In the genomic region with DNA sequence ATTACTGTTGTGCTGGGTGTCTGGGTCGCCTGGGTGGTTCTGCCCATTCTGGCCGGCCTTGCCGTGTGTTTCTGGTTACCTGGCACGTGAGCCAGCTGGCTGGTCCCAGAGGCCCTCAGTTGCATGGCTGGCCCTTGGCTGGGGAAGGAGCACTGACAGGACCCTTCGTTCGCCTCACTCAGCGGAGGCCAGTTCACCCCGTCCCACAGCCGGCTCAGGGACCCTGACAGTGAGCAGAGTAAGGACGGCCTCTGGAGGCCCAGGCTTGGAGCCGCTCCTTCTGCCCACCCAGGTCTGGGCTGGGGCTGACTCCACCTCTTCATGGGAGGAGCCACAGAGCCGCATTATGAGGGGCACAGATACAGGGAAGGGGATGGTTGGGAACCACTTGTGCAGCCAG, we compare ENCODE assay signal across 19 cellular contexts. TPM values are rescaled to one million over a fixed set of nuclear protein-coding genes. Genes with fewer than 3 reads are reported as not detected.
"Had no signal": no experiment of that assay in that cellular context is flagged by ENCODE, and none has a peak within 500 bp of the region (broad histone marks: within the 10 kb centered on the region; RNA-seq: fewer than 3 reads in every experiment).

No MANE protein-coding gene starts in this region.

- H3K27ac ChIP-seq: coronary artery, ovary had no signal

- H3K27ac Mint-ChIP-seq: activated CD4-positive, alpha-beta memory T cell treated with anti-CD3 and anti-CD28 coated beads, Interleukin-2, amount 10 ng/mL, durations not matched to agents 7 days and 5 days; activated CD8-positive, alpha-beta memory T cell treated with anti-CD3 and anti-CD28 coated beads, Interleukin-2, amount 10 ng/mL, durations not matched to agents 7 days and 5 days; activated naive CD8-positive, alpha-beta T cell treated with anti-CD3 and anti-CD28 coated beads for 36 hours; activated T-helper 17 cell treated with anti-CD3 and anti-CD28 coated beads, Interleukin-2, amount 50 U/mL, for 72 hours; memory B cell; stimulated activated naive B cell treated with anti-CD40 and anti-IgM and Interleukin-4, amounts not matched to agents 10 μg/mL and 1 μg/mL and 100 μg/mL, for 72 hours; T-cell had no signal

- ATAC-seq: activated CD8-positive, alpha-beta memory T cell treated with anti-CD3 and anti-CD28 coated beads, Interleukin-2, amount 10 ng/mL, durations not matched to agents 7 days and 5 days; activated T-helper 17 cell treated with anti-CD3 and anti-CD28 coated beads, Interleukin-2, amount 50 U/mL, for 72 hours; left lobe of liver; stimulated activated naive B cell treated with anti-CD40 and anti-IgM and Interleukin-4, amounts not matched to agents 10 μg/mL and 1 μg/mL and 100 μg/mL, for 72 hours; T-cell had no signal

- H3K36me3 ChIP-seq: ovary had no signal

- H3K9me3 Mint-ChIP-seq: activated CD4-positive, alpha-beta memory T cell treated with anti-CD3 and anti-CD28 coated beads, Interleukin-2, amount 10 ng/mL, durations not matched to agents 7 days and 5 days; activated naive CD8-positive, alpha-beta T cell treated with anti-CD3 and anti-CD28 coated beads for 36 hours; activated T-helper 17 cell treated with anti-CD3 and anti-CD28 coated beads, Interleukin-2, amount 50 U/mL, for 72 hours; brain; memory B cell; stimulated activated naive B cell treated with anti-CD40 and anti-IgM and Interleukin-4, amounts not matched to agents 10 μg/mL and 1 μg/mL and 100 μg/mL, for 72 hours; T-cell had no signal

- H3K4me3 Mint-ChIP-seq: activated CD4-positive, alpha-beta memory T cell treated with anti-CD3 and anti-CD28 coated beads, Interleukin-2, amount 10 ng/mL, durations not matched to agents 7 days and 5 days; activated CD8-positive, alpha-beta memory T cell treated with anti-CD3 and anti-CD28 coated beads, Interleukin-2, amount 10 ng/mL, durations not matched to agents 7 days and 5 days; activated naive CD8-positive, alpha-beta T cell treated with anti-CD3 and anti-CD28 coated beads for 36 hours; activated T-helper 17 cell treated with anti-CD3 and anti-CD28 coated beads, Interleukin-2, amount 50 U/mL, for 72 hours; brain; memory B cell; stimulated activated naive B cell treated with anti-CD40 and anti-IgM and Interleukin-4, amounts not matched to agents 10 μg/mL and 1 μg/mL and 100 μg/mL, for 72 hours; T-cell had no signal

- H3K4me1 Mint-ChIP-seq: activated CD4-positive, alpha-beta memory T cell treated with anti-CD3 and anti-CD28 coated beads, Interleukin-2, amount 10 ng/mL, durations not matched to agents 7 days and 5 days; activated CD8-positive, alpha-beta memory T cell treated with anti-CD3 and anti-CD28 coated beads, Interleukin-2, amount 10 ng/mL, durations not matched to agents 7 days and 5 days; activated naive CD8-positive, alpha-beta T cell treated with anti-CD3 and anti-CD28 coated beads for 36 hours; activated T-helper 17 cell treated with anti-CD3 and anti-CD28 coated beads, Interleukin-2, amount 50 U/mL, for 72 hours; stimulated activated naive B cell treated with anti-CD40 and anti-IgM and Interleukin-4, amounts not matched to agents 10 μg/mL and 1 μg/mL and 100 μg/mL, for 72 hours; T-cell had no signal

- H3K4me3 ChIP-seq: coronary artery, ovary had no signal

- H3K9me3 ChIP-seq: ovary had no signal

- H3K27me3 Mint-ChIP-seq: activated CD4-positive, alpha-beta memory T cell treated with anti-CD3 and anti-CD28 coated beads, Interleukin-2, amount 10 ng/mL, durations not matched to agents 7 days and 5 days; activated CD8-positive, alpha-beta memory T cell treated with anti-CD3 and anti-CD28 coated beads, Interleukin-2, amount 10 ng/mL, durations not matched to agents 7 days and 5 days; activated naive CD8-positive, alpha-beta T cell treated with anti-CD3 and anti-CD28 coated beads for 36 hours; activated T-helper 17 cell treated with anti-CD3 and anti-CD28 coated beads, Interleukin-2, amount 50 U/mL, for 72 hours; brain; stimulated activated naive B cell treated with anti-CD40 and anti-IgM and Interleukin-4, amounts not matched to agents 10 μg/mL and 1 μg/mL and 100 μg/mL, for 72 hours; T-cell had no signal

- H3K36me3 Mint-ChIP-seq: activated CD8-positive, alpha-beta memory T cell treated with anti-CD3 and anti-CD28 coated beads, Interleukin-2, amount 10 ng/mL, durations not matched to agents 7 days and 5 days; activated naive CD8-positive, alpha-beta T cell treated with anti-CD3 and anti-CD28 coated beads for 36 hours had no signal

- DNase-seq: activated CD4-positive, alpha-beta memory T cell treated with anti-CD3 and anti-CD28 coated beads, Interleukin-2, amount 10 ng/mL, durations not matched to agents 7 days and 5 days; activated CD4-positive, alpha-beta T cell treated with anti-CD3 and anti-CD28 coated beads for 48 hours; activated CD4-positive, CD25-positive, alpha-beta regulatory T cell; activated CD8-positive, alpha-beta memory T cell treated with anti-CD3 and anti-CD28 coated beads, Interleukin-2, amount 10 ng/mL, durations not matched to agents 7 days and 5 days; activated naive CD4-positive, alpha-beta T cell; activated naive CD8-positive, alpha-beta T cell treated with anti-CD3 and anti-CD28 coated beads for 36 hours; amniotic stem cell; central memory CD4-positive, alpha-beta T cell; stimulated activated naive B cell treated with anti-CD40 and anti-IgM and Interleukin-4, amounts not matched to agents 10 μg/mL and 1 μg/mL and 100 μg/mL, for 72 hours; T-cell had no signal

- H3K27me3 ChIP-seq: ovary had no signal

RNA-seq across cellular contexts. Expression of a gene that starts 20.3 kb away (rescaled TPM):
- total RNA-seq: activated CD4-positive, alpha-beta memory T cell treated with anti-CD3 and anti-CD28 coated beads, Interleukin-2, amount 10 ng/mL, durations not matched to agents 7 days and 5 days; activated CD8-positive, alpha-beta memory T cell treated with anti-CD3 and anti-CD28 coated beads, Interleukin-2, amount 10 ng/mL, durations not matched to agents 7 days and 5 days; activated naive CD8-positive, alpha-beta T cell treated with anti-CD3 and anti-CD28 coated beads for 36 hours; activated T-helper 17 cell treated with anti-CD3 and anti-CD28 coated beads, Interleukin-2, amount 50 U/mL, for 72 hours; mononuclear cell; pulmonary artery endothelial cell; ureter had no signal

RNA-seq across cellular contexts. Expression of a gene that starts 41.6 kb away (rescaled TPM):
- total RNA-seq: activated CD4-positive, alpha-beta memory T cell treated with anti-CD3 and anti-CD28 coated beads, Interleukin-2, amount 10 ng/mL, durations not matched to agents 7 days and 5 days; activated CD8-positive, alpha-beta memory T cell treated with anti-CD3 and anti-CD28 coated beads, Interleukin-2, amount 10 ng/mL, durations not matched to agents 7 days and 5 days; activated naive CD8-positive, alpha-beta T cell treated with anti-CD3 and anti-CD28 coated beads for 36 hours; activated T-helper 17 cell treated with anti-CD3 and anti-CD28 coated beads, Interleukin-2, amount 50 U/mL, for 72 hours had no signal
